Comparison of ENCODE assay signal across 26 cellular contexts in the genomic region with DNA sequence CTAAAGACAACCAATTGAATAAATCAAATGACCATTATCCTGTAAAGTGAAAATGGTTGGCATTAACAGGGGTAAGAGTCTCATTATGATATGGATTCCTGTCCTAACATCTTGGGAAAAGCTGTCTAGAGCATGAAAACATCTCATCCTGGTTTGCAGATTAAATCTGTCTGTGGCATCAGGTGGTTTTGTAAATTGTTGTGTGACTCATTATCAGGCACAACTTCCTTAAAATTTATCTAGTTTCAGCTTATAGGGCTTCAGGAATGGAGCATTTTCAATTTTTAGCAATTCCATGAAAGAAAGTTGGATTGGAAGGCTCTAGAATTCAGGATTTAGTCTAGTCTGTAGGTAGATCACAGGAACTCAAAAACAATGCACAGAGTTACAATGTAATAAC. TPM values are rescaled to one million over a fixed set of nuclear protein-coding genes. Genes with fewer than 3 reads are reported as not detected.
"Had no signal": no experiment of that assay in that cellular context is flagged by ENCODE, and none has a peak within 500 bp of the region (broad histone marks: within the 10 kb centered on the region; RNA-seq: fewer than 3 reads in every experiment).

No MANE protein-coding gene starts in this region.

- FAIRE-seq: pancreas, small intestine, urothelium cell line had no signal

- H3K4me3 ChIP-seq: pancreas, psoas muscle, right lobe of liver, sigmoid colon, stomach, thoracic aorta, thyroid gland, tibial nerve, upper lobe of left lung, vagina had no signal

- H3K4me1 ChIP-seq: pancreas, psoas muscle, sigmoid colon, stomach, thyroid gland, tibial nerve, upper lobe of left lung, vagina had no signal

- H3K27me3 ChIP-seq: neutrophil, pancreas, right lobe of liver, sigmoid colon, stomach, thyroid gland, tibial nerve, upper lobe of left lung, vagina had no signal

- ATAC-seq: natural killer cell treated with Interleukin-12 subunit alpha and Interleukin-12 subunit beta and Interleukin-15 and Interleukin-18, amount 100 ng/mL, for 72 hours; pancreas; psoas muscle; right cardiac atrium; right lobe of liver; stimulated activated naive B cell treated with anti-CD40 and anti-IgM and Interleukin-4, amounts not matched to agents 10 μg/mL and 1 μg/mL and 100 μg/mL, for 72 hours had no signal

- H3K36me3 ChIP-seq: neutrophil, pancreas, right lobe of liver, sigmoid colon, stomach, thoracic aorta, thyroid gland, tibial nerve, upper lobe of left lung, vagina had no signal

- H3K9me3 ChIP-seq: neutrophil, pancreas, psoas muscle, right lobe of liver, sigmoid colon, thoracic aorta, thyroid gland, vagina had no signal

- H3K27ac ChIP-seq: neutrophil, pancreas, psoas muscle, right lobe of liver, sigmoid colon, stomach, thoracic aorta, thyroid gland, tibial nerve, upper lobe of left lung, vagina had no signal

- DNase-seq: nephron progenitor cell; nucleus accumbens; pancreas; psoas muscle; right cardiac atrium; right lobe of liver; sigmoid colon; small intestine; stimulated activated CD4-positive, alpha-beta T cell treated with anti-CD3 and anti-CD28 coated beads, Interleukin-15, amount 100 ng/mL, for 24 hours; stimulated activated CD4-positive, alpha-beta T cell treated with anti-CD3 and anti-CD28 coated beads, Interleukin-2, amount 100 ng/mL, for 24 hours; stimulated activated CD4-positive, alpha-beta T cell treated with anti-CD3 and anti-CD28 coated beads, Interleukin-2, amount 100 ng/mL, for 48 hours; stimulated activated CD4-positive, alpha-beta T cell treated with anti-CD3 and anti-CD28 coated beads, Interleukin-4, amount 100 ng/mL, for 24 hours; stimulated activated naive B cell treated with anti-CD40 and anti-IgM and Interleukin-4, amounts not matched to agents 10 μg/mL and 1 μg/mL and 100 μg/mL, for 72 hours; stimulated activated naive CD4-positive, alpha-beta T cell treated with Interleukin-2 at 50 U/mL for 16 hours; stomach; thyroid gland; trophoblast cell; upper lobe of left lung had no signal

RNA-seq across cellular contexts. Expression of a gene that starts 31.1 kb away (rescaled TPM):
- total RNA-seq: osteocyte, psoas muscle had no signal

RNA-seq across cellular contexts. Expression of a gene that starts 31.8 kb away (rescaled TPM):
- total RNA-seq: neural crest cell, osteocyte had no signal
